Comparison of ENCODE assay signal across 15 cellular contexts in the genomic region with DNA sequence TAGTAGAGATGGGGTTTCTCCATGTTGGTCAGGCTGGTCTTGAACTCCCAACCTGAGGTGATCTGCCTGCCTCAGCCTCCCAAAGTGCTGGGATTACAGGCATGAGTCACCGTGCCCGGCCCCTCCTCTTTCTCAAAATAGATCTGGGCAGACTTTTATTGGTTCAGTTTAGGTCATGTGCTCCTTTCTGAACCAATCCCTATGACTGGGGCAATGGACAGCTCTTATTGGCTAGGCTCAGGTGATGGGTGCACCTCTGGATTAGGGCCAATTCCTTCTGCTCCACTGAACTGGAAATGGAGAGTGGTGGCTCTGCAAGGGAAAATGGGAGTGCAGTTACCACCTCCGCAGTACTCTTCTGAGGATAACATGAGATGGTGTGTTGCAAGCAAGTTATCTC. TPM values are rescaled to one million over a fixed set of nuclear protein-coding genes. Genes with fewer than 3 reads are reported as not detected.
DNase-seq lines count a peak whose midpoint lies in the region; ATAC-seq and TF ChIP-seq lines count a peak whose summit lies in the region.
"Had no signal": no experiment of that assay in that cellular context is flagged by ENCODE, and none has a peak within 500 bp of the region (broad histone marks: within the 10 kb centered on the region; RNA-seq: fewer than 3 reads in every experiment).

No MANE protein-coding gene starts in this region.

- no peaks in the 10 kb centered on the region for H3K9me2 ChIP-seq in Karpas-422 (replicated peaks; ENCODE audit: insufficient read depth, low read length)

- H3K4me1 ChIP-seq in Karpas-422 (ENCODE audit: low read length), result no peaks in the 10 kb centered on the region; the same call in 1 of the 2 replicates
- no peaks in the 10 kb centered on the region for H3K4me1 ChIP-seq in mesenchymal stem cell (ENCODE audit: control insufficient read depth, insufficient read depth, low read depth, low read length)

- no peaks in the 10 kb centered on the region for H3K27me3 ChIP-seq in Karpas-422 (ENCODE audit: low read length)
- H3K27me3 ChIP-seq in mesenchymal stem cell (ENCODE audit: control insufficient read depth in 1 of 2, insufficient read depth in 1 of 2, low read length in 2 of 2), result no peaks in the 10 kb centered on the region

- H2BK15ac ChIP-seq in mesenchymal stem cell (ENCODE audit: low read depth, poor library complexity, severe bottlenecking), result no peak overlapping the region

- H2AFZ ChIP-seq in Karpas-422 (ENCODE audit: low read length) (no peak overlapping the region), mesenchymal stem cell (ENCODE audit: low read depth, low read length) (no peak overlapping the region)

- no peak overlapping the region for H3K27ac Mint-ChIP-seq in glutamatergic neuron (ENCODE audit: unreplicated experiment)
- H3K27ac Mint-ChIP-seq: B cell had no signal

- no peaks in the 10 kb centered on the region for H3K36me3 Mint-ChIP-seq in glutamatergic neuron (ENCODE audit: unreplicated experiment)

- no peaks in the 10 kb centered on the region for H4K20me1 ChIP-seq in Karpas-422 (ENCODE audit: insufficient read depth, low read depth, low read length)

- no peak overlapping the region for H3K27ac ChIP-seq in Karpas-422 (ENCODE audit: low read length)
- no peak overlapping the region for H3K27ac ChIP-seq in mesenchymal stem cell (ENCODE audit: low read length, poor library complexity, severe bottlenecking)

- H3K4me2 ChIP-seq in Karpas-422 (ENCODE audit: low read depth, low read length, poor library complexity, severe bottlenecking), result no peak overlapping the region
- H3K4me2 ChIP-seq in mesenchymal stem cell (ENCODE audit: low read length, poor library complexity, severe bottlenecking), result no peak overlapping the region

- H3K9ac ChIP-seq in Karpas-422 (ENCODE audit: low read length) (no peak overlapping the region), mesenchymal stem cell (ENCODE audit: low read length) (no peak overlapping the region)

- no peaks in the 10 kb centered on the region for H3K4me1 Mint-ChIP-seq in glutamatergic neuron (ENCODE audit: low read depth, unreplicated experiment)

- H3K4me3 ChIP-seq in Karpas-422 (ENCODE audit: low read length) (no peak overlapping the region), mesenchymal stem cell (ENCODE audit: insufficient read depth in 1 of 2, low read depth in 1 of 2, low read length in 2 of 2) (no peak overlapping the region)

- DNase-seq in activated CD4-positive, alpha-beta T cell treated with anti-CD3 and anti-CD28 coated beads for 48 hours, result peak; percentile 37
- DNase-seq in activated CD4-positive, alpha-beta T cell treated with anti-CD3 and anti-CD28 coated beads for 4 hours, result no peak
- DNase-seq in Karpas-422 (peak; percentile 66), RPMI8226 (peak; percentile 3), mesenchymal stem cell (peak; percentile 28), glutamatergic neuron (no peak)
- DNase-seq: activated naive CD4-positive, alpha-beta T cell treated with Interleukin-2 at 50 U/mL for 16 hours; left ventricle myocardium superior; naive thymus-derived CD8-positive, alpha-beta T cell; stimulated activated CD4-positive, alpha-beta T cell treated with anti-CD3 and anti-CD28 coated beads, Interleukin-12 subunit alpha, Interleukin-12 subunit beta, amount 100 ng/mL, for 4 hours had no signal

- no peaks in the 10 kb centered on the region for H3K9me3 ChIP-seq in Karpas-422 (ENCODE audit: low read length)
- no peaks in the 10 kb centered on the region for H3K9me3 ChIP-seq in mesenchymal stem cell (ENCODE audit: control insufficient read depth, low read length)

- H3K23ac ChIP-seq in mesenchymal stem cell (ENCODE audit: low read length in 2 of 2), result no peak overlapping the region

- no peak overlapping the region for H3K14ac ChIP-seq in mesenchymal stem cell (ENCODE audit: low read length in 2 of 2)

- H2AK5ac ChIP-seq in mesenchymal stem cell (ENCODE audit: low read length, severe bottlenecking), result no peak overlapping the region

- no peak overlapping the region for H3K18ac ChIP-seq in mesenchymal stem cell (ENCODE audit: low read depth in 1 of 2, low read length in 2 of 2)

- H3K36me3 ChIP-seq in Karpas-422 (ENCODE audit: insufficient read depth, low read length) (no peaks in the 10 kb centered on the region), mesenchymal stem cell (ENCODE audit: control insufficient read depth in 1 of 2, insufficient read depth in 2 of 2, low read depth in 1 of 2, low read length in 2 of 2) (peaks cover 26 to 58% of the 10 kb centered on the region in 2 experiments)

- no peak overlapping the region for H3K4ac ChIP-seq in mesenchymal stem cell (ENCODE audit: low read depth in 1 of 2, low read length in 2 of 2)

- H3K4me3 Mint-ChIP-seq in glutamatergic neuron (ENCODE audit: unreplicated experiment), result no peak overlapping the region
- H3K4me3 Mint-ChIP-seq: B cell; brain; naive thymus-derived CD8-positive, alpha-beta T cell had no signal

- 98% methylated on average over 3 of the region's 3 CpGs for WGBS in mesenchymal stem cell

- H3K79me2 ChIP-seq in Karpas-422 (ENCODE audit: low read length), result no peaks in the 10 kb centered on the region

- H4K8ac ChIP-seq in mesenchymal stem cell (ENCODE audit: low read length), result no peak overlapping the region

- H2BK5ac ChIP-seq in mesenchymal stem cell (ENCODE audit: low read depth, low read length, poor library complexity, severe bottlenecking), result no peak overlapping the region

- no peak overlapping the region for H4K91ac ChIP-seq in mesenchymal stem cell (ENCODE audit: low read length)

- no peak for ATAC-seq in GM18511 (IDR thresholded peaks at IDR 0.05; ENCODE audit: unreplicated experiment)
- no peak for ATAC-seq in GM21381 (IDR thresholded peaks at IDR 0.05; ENCODE audit: unreplicated experiment)
- ATAC-seq: left ventricle myocardium superior; naive thymus-derived CD8-positive, alpha-beta T cell had no signal

- no peaks in the 10 kb centered on the region for H3K79me1 ChIP-seq in mesenchymal stem cell (replicated peaks; ENCODE audit: low read length, poor library complexity, severe bottlenecking)

- no peak overlapping the region for H2BK12ac ChIP-seq in mesenchymal stem cell (ENCODE audit: low read length in 2 of 2)

- H3K9me3 Mint-ChIP-seq in glutamatergic neuron (ENCODE audit: unreplicated experiment), result no peaks in the 10 kb centered on the region
- H3K9me3 Mint-ChIP-seq: brain; naive thymus-derived CD8-positive, alpha-beta T cell had no signal

- H2BK120ac ChIP-seq in mesenchymal stem cell (ENCODE audit: low read depth, low read length), result no peak overlapping the region

- no peak for TF ChIP-seq CTCF in glutamatergic neuron (IDR thresholded peaks at IDR 0.05; ENCODE audit: partially characterized antibody, unreplicated experiment)

- peaks cover 1% of the 10 kb centered on the region for H3K27me3 Mint-ChIP-seq in glutamatergic neuron (ENCODE audit: unreplicated experiment)
- H3K27me3 Mint-ChIP-seq: B cell; brain; naive thymus-derived CD8-positive, alpha-beta T cell had no signal

RNA-seq across cellular contexts. Expression of gene ATP6V0A2, which starts 6.2 kb away (rescaled TPM):
- 33.3 and 39.0 TPM in 2 replicates for total RNA-seq in Karpas-422 (2014; rRNA removed; shearing (Covaris generic); ENCODE audit: low replicate concordance)
- 11.0 TPM for polyA plus RNA-seq in mesenchymal stem cell (2013, experiment 1 of 2)
- polyA plus RNA-seq in mesenchymal stem cell (2013, experiment 2 of 2), result 8.9 TPM
- 38.6 TPM for total RNA-seq in glutamatergic neuron (ENCODE audit: unreplicated experiment)

RNA-seq across cellular contexts. Expression of gene TCTN2, which starts 35.0 kb away (rescaled TPM):
- 3.1 and 6.4 TPM in 2 replicates for total RNA-seq in Karpas-422 (2014; rRNA removed; shearing (Covaris generic); ENCODE audit: low replicate concordance)
- 8.4 TPM for polyA plus RNA-seq in mesenchymal stem cell (2013, experiment 1 of 2)
- polyA plus RNA-seq in mesenchymal stem cell (2013, experiment 2 of 2), result 8.8 TPM
- 5.7 TPM for total RNA-seq in glutamatergic neuron (ENCODE audit: unreplicated experiment)

RNA-seq across cellular contexts. Expression of gene DNAH10, which starts 56.2 kb away (rescaled TPM):
- 0.29 and 0.30 TPM in 2 replicates for total RNA-seq in Karpas-422 (2014; rRNA removed; shearing (Covaris generic); ENCODE audit: low replicate concordance)
- polyA plus RNA-seq in mesenchymal stem cell (2013, experiment 1 of 2), result 0.11 TPM
- 0.25 TPM for polyA plus RNA-seq in mesenchymal stem cell (2013, experiment 2 of 2)
- total RNA-seq in glutamatergic neuron (ENCODE audit: unreplicated experiment), result 0.66 TPM
- total RNA-seq: posterior vena cava had no signal

Comparison
In these comparisons a context has a peak if more than half of its experiments do, and no peak if none do; other contexts are left out.
1. DNase-seq: peak in activated CD4-positive, alpha-beta T cell treated with anti-CD3 and anti-CD28 coated beads for 48 hours (single experiment), Karpas-422 (single experiment), RPMI8226 (single experiment) and mesenchymal stem cell (single experiment); none in activated CD4-positive, alpha-beta T cell treated with anti-CD3 and anti-CD28 coated beads for 4 hours (0 of 2) and glutamatergic neuron (single experiment).